Comparison of ENCODE assay signal across 2 cellular contexts in genomic region chrX:28584025-28584424, GRCh38.
A peak's percentile ranks its signal among the peaks of the same experiment; 100 is the strongest.
TF ChIP-seq lines count a peak whose summit lies in the region.

No MANE protein-coding gene starts in this region.

TF ChIP-seq in HepG2, 621 proteins besides CTCF, POLR2A, EP300 and RAD21:
- TF ChIP-seq THAP11 (CRISPR knock-in tag; IDR thresholded peaks at IDR 0.05) (0 out of 2 replicates have a peak, but pooled peaks have one; percentile 28), ZNF652 (CRISPR knock-in tag; IDR thresholded peaks at IDR 0.05; ENCODE audit: borderline replicate concordance, low read depth) (peak; percentile 41; the same call in 1 of the 2 replicates), U2AF1 (optimal IDR thresholded peaks at IDR 0.05; ENCODE audit: low read depth, low read length) (no peak)
TF ChIP-seq in HepG2: peak in this region for 2.

TF ChIP-seq in endothelial cell of umbilical vein, 7 proteins besides CTCF, POLR2A, EP300 and RAD21:
- no peak for TF ChIP-seq JUN (IDR thresholded peaks at IDR 0.05; ENCODE audit: borderline replicate concordance, insufficient read depth, insufficient read length, low read depth)
- TF ChIP-seq EZH2 (IDR thresholded peaks at IDR 0.05; ENCODE audit: borderline replicate concordance, low read depth, low read length, severe bottlenecking): no peak
- TF ChIP-seq MYC (IDR thresholded peaks at IDR 0.05; ENCODE audit: low read depth, low read length): no peak
- no peak for TF ChIP-seq MAX (IDR thresholded peaks at IDR 0.05; ENCODE audit: insufficient read depth, insufficient read length)
- no peak for TF ChIP-seq FOS (IDR thresholded peaks at IDR 0.05; ENCODE audit: borderline replicate concordance, insufficient read depth, low read length)
- no peak for TF ChIP-seq GATA2 (IDR thresholded peaks at IDR 0.05; ENCODE audit: insufficient read depth, insufficient read length, low read depth, low read length)
- no peak for TF ChIP-seq POLR2AphosphoS5 (IDR thresholded peaks at IDR 0.05; ENCODE audit: insufficient read depth, low read depth, low read length)
